Comparison of ENCODE assay signal across 1 cellular context in genomic region chr18:62880034-62880433, GRCh38.
TF ChIP-seq lines count a peak whose summit lies in the region.

No MANE protein-coding gene starts in this region.

TF ChIP-seq in HEK293, 187 proteins besides CTCF, POLR2A, EP300 and RAD21 (continued from another document and continues in another):
- TF ChIP-seq ZNF518A (tag by site-specific recombination; conservative IDR thresholded peaks at IDR 0.05; ENCODE audit: low read depth) = no peak
- TF ChIP-seq EGR2 (tag by site-specific recombination; IDR thresholded peaks at IDR 0.05; ENCODE audit: low read depth) = no peak
- peak; percentile 88 for TF ChIP-seq OSR2 (tag by site-specific recombination; IDR thresholded peaks at IDR 0.05)
- TF ChIP-seq, protein P1, sequence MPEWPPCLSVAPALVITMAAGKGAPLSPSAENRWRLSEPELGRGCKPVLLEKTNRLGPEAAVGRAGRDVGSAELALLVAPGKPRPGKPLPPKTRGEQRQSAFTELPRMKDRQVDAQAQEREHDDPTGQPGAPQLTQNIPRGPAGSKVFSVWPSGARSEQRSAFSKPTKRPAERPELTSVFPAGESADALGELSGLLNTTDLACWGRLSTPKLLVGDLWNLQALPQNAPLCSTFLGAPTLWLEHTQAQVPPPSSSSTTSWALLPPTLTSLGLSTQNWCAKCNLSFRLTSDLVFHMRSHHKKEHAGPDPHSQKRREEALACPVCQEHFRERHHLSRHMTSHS (tag by site-specific recombination; IDR thresholded peaks at IDR 0.05) = no peak
- TF ChIP-seq WT1 (tag by site-specific recombination; IDR thresholded peaks at IDR 0.05) = peak; percentile 90
- no peak for TF ChIP-seq ZNF341 (tag by site-specific recombination; IDR thresholded peaks at IDR 0.05; ENCODE audit: low read depth)
- no peak for TF ChIP-seq ZNF157 (tag by site-specific recombination; IDR thresholded peaks at IDR 0.05)
- TF ChIP-seq PRDM4 (tag by site-specific recombination; IDR thresholded peaks at IDR 0.05) = peak; percentile 76
- no peak for TF ChIP-seq ZNF169 (tag by site-specific recombination; IDR thresholded peaks at IDR 0.05)
- TF ChIP-seq ZNF654 (tag by site-specific recombination; IDR thresholded peaks at IDR 0.05; ENCODE audit: low read depth) = no peak
- no peak for TF ChIP-seq ZNF16 (tag by site-specific recombination; IDR thresholded peaks at IDR 0.05; ENCODE audit: low read depth)
- no peak for TF ChIP-seq REPIN1 (tag by site-specific recombination; IDR thresholded peaks at IDR 0.05; ENCODE audit: low read depth)
- no peak for TF ChIP-seq ZBTB11 (tag by site-specific recombination; conservative IDR thresholded peaks at IDR 0.05; ENCODE audit: low read depth)
- peak; percentile 75 for TF ChIP-seq ZNF580 (tag by site-specific recombination; IDR thresholded peaks at IDR 0.05)
- no peak for TF ChIP-seq ZNF391 (tag by site-specific recombination; IDR thresholded peaks at IDR 0.05; ENCODE audit: borderline replicate concordance, low read depth)
- TF ChIP-seq, protein P2, sequence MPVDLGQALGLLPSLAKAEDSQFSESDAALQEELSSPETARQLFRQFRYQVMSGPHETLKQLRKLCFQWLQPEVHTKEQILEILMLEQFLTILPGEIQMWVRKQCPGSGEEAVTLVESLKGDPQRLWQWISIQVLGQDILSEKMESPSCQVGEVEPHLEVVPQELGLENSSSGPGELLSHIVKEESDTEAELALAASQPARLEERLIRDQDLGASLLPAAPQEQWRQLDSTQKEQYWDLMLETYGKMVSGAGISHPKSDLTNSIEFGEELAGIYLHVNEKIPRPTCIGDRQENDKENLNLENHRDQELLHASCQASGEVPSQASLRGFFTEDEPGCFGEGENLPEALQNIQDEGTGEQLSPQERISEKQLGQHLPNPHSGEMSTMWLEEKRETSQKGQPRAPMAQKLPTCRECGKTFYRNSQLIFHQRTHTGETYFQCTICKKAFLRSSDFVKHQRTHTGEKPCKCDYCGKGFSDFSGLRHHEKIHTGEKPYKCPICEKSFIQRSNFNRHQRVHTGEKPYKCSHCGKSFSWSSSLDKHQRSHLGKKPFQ (tag by site-specific recombination; IDR thresholded peaks at IDR 0.05) = no peak
- TF ChIP-seq ZBTB7A (tag by site-specific recombination; IDR thresholded peaks at IDR 0.05; ENCODE audit: low read depth) = no peak
- no peak for TF ChIP-seq MZF1 (tag by site-specific recombination; IDR thresholded peaks at IDR 0.05; ENCODE audit: borderline replicate concordance)
- TF ChIP-seq, protein P3, sequence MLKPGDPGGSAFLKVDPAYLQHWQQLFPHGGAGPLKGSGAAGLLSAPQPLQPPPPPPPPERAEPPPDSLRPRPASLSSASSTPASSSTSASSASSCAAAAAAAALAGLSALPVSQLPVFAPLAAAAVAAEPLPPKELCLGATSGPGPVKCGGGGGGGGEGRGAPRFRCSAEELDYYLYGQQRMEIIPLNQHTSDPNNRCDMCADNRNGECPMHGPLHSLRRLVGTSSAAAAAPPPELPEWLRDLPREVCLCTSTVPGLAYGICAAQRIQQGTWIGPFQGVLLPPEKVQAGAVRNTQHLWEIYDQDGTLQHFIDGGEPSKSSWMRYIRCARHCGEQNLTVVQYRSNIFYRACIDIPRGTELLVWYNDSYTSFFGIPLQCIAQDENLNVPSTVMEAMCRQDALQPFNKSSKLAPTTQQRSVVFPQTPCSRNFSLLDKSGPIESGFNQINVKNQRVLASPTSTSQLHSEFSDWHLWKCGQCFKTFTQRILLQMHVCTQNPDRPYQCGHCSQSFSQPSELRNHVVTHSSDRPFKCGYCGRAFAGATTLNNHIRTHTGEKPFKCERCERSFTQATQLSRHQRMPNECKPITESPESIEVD (tag by site-specific recombination; IDR thresholded peaks at IDR 0.05) = peak; percentile 87
- no peak for TF ChIP-seq ZNF658 (tag by site-specific recombination; IDR thresholded peaks at IDR 0.05)
- no peak for TF ChIP-seq ZNF677 (tag by site-specific recombination; IDR thresholded peaks at IDR 0.05)
- TF ChIP-seq ELK4 (IDR thresholded peaks at IDR 0.05; ENCODE audit: borderline replicate concordance, low read depth, low read length) = no peak
- TF ChIP-seq MYNN (tag by site-specific recombination; IDR thresholded peaks at IDR 0.05; ENCODE audit: borderline replicate concordance) = 0 out of 2 replicates have a peak, but pooled peaks have one; percentile 60
- TF ChIP-seq ZNF791 (tag by site-specific recombination; IDR thresholded peaks at IDR 0.05) = no peak
- TF ChIP-seq TRIM28 (IDR thresholded peaks at IDR 0.05; ENCODE audit: borderline replicate concordance, low read length) = no peak
- TF ChIP-seq, protein P4, sequence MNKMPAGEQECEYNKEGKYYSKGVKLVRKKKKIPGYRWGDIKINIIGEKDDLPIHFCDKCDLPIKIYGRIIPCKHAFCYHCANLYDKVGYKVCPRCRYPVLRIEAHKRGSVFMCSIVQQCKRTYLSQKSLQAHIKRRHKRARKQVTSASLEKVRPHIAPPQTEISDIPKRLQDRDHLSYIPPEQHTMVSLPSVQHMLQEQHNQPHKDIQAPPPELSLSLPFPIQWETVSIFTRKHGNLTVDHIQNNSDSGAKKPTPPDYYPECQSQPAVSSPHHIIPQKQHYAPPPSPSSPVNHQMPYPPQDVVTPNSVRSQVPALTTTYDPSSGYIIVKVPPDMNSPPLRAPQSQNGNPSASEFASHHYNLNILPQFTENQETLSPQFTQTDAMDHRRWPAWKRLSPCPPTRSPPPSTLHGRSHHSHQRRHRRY (tag by site-specific recombination; IDR thresholded peaks at IDR 0.05) = no peak
- TF ChIP-seq, protein P5, sequence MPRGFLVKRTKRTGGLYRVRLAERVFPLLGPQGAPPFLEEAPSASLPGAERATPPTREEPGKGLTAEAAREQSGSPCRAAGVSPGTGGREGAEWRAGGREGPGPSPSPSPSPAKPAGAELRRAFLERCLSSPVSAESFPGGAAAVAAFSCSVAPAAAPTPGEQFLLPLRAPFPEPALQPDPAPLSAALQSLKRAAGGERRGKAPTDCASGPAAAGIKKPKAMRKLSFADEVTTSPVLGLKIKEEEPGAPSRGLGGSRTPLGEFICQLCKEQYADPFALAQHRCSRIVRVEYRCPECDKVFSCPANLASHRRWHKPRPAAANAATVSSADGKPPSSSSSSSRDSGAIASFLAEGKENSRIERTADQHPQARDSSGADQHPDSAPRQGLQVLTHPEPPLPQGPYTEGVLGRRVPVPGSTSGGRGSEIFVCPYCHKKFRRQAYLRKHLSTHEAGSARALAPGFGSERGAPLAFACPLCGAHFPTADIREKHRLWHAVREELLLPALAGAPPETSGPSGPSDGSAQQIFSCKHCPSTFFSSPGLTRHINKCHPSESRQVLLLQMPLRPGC (tag by site-specific recombination; IDR thresholded peaks at IDR 0.05) = peak; percentile 44; the same call in 1 of the 2 replicates
- TF ChIP-seq ZNF664 (tag by site-specific recombination; IDR thresholded peaks at IDR 0.05) = 0 out of 2 replicates have a peak, but pooled peaks have one; percentile 33
- TF ChIP-seq TSHZ1 (tag by site-specific recombination; IDR thresholded peaks at IDR 0.05; ENCODE audit: borderline replicate concordance) = peak; percentile 58; the same call in 1 of the 2 replicates
